In the genomic region with DNA sequence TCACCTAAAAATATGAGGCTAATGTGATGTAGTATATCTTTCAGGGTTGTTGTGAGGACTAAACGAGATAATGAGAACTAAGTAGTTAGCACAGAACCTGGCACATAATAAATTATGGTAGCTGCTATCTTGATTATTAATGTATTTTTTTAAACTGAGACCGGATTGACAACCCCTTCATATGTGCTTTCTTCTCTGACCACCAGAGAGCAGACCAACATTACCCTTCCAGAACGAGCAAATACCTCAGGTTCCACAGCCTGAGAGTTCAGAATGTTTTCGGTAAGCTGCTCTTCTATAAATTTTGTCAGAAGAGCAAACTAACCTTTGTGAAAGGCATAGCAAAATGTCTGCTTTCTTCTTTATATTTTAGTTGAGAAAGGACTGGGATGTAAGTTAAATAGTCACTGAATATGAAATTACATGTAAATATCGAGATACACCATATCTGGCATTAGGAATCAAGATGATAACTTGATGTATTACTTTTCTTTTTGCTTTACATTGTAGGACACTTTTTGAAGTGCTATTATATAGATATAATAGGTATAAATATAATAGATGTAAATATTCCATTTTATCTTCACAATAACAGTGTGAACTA, we compare ENCODE assay signal across 8 cellular contexts. TPM values are rescaled to one million over a fixed set of nuclear protein-coding genes. Genes with fewer than 3 reads are reported as not detected.
A peak's percentile ranks its signal among the peaks of the same experiment; 100 is the strongest.
DNase-seq lines count a peak whose midpoint lies in the region; ATAC-seq and TF ChIP-seq lines count a peak whose summit lies in the region.

No MANE protein-coding gene starts in this region.

- no peaks in the 10 kb centered on the region for H3K36me3 Mint-ChIP-seq in central memory CD8-positive, alpha-beta T cell (ENCODE audit: insufficient read depth)

- POLR2A ChIA-PET in Panc1 (lab: Charles Lee) = no interaction called here

- H3K36me3 ChIP-seq in heart left ventricle (no peaks in the 10 kb centered on the region), Panc1 (ENCODE audit: control insufficient read depth, insufficient read depth, low read length) (no peaks in the 10 kb centered on the region)

- H3K27me3 Mint-ChIP-seq in central memory CD8-positive, alpha-beta T cell = peaks cover 33% of the 10 kb centered on the region

- TF ChIP-seq POLR2A in heart left ventricle (IDR thresholded peaks at IDR 0.05) = no peak

- H3K27me3 ChIP-seq in heart left ventricle = peaks cover 0 to 8% (median 0%) of the 10 kb centered on the region in 9 donors
- no peaks in the 10 kb centered on the region for H3K27me3 ChIP-seq in right cardiac atrium (ENCODE audit: control insufficient read depth, insufficient read depth)
- 0 out of 2 replicates have a peak, but pooled peaks cover 3% of the 10 kb centered on the region for H3K27me3 ChIP-seq in Panc1 (ENCODE audit: control insufficient read depth, insufficient read depth, low read length)

- H3K9me3 ChIP-seq in heart left ventricle (no peaks in the 10 kb centered on the region), right cardiac atrium (ENCODE audit: control insufficient read depth, low read length) (no peaks in the 10 kb centered on the region), Panc1 (ENCODE audit: control insufficient read depth, insufficient read depth, low read depth, low read length) (no peaks in the 10 kb centered on the region)

- H3K4me3 Mint-ChIP-seq in central memory CD8-positive, alpha-beta T cell = no peak overlapping the region

- H3K9me3 Mint-ChIP-seq in central memory CD8-positive, alpha-beta T cell = no peaks in the 10 kb centered on the region

- intact Hi-C loops in heart left ventricle (cut with DNase I) (loop anchor here in 1 of 10 donors (5.0 kb wide), 1 partner anchor 319 kb away; no protein-coding TSS in a partner anchor), right cardiac atrium (cut with DNase I) (no loop called here), Panc1 (cut with micrococcal nuclease; ENCODE audit: unreplicated experiment) (loop anchor here (2.0 to 5.0 kb wide), 2 partner anchors 69 to 312 kb away; no protein-coding TSS in a partner anchor)

- TF ChIP-seq CTCF in heart left ventricle (IDR thresholded peaks at IDR 0.05) = peak; percentile 21 to 60 (median 41)
- TF ChIP-seq CTCF in Panc1 (IDR thresholded peaks at IDR 0.05) = peak; percentile 71

- no peak overlapping the region for H3K27ac Mint-ChIP-seq in central memory CD8-positive, alpha-beta T cell (ENCODE audit: low read depth)

- no TSS peak for BruUV-seq in Panc1 (replicated peaks; lab: Mats Ljungman, UMichigan)

- H3K4me3 ChIP-seq in heart left ventricle (no peak overlapping the region), right cardiac atrium (ENCODE audit: low read length) (no peak overlapping the region), Panc1 (ENCODE audit: low read depth in 2 of 2, low read length in 2 of 2) (no peak overlapping the region)

- ATAC-seq in heart left ventricle (peak in 2 of 4 donors; percentile 46 to 60), right cardiac atrium (no peak), HG03045 (IDR thresholded peaks at IDR 0.05; ENCODE audit: unreplicated experiment) (peak; percentile 44), Panc1 (peak; percentile 86), GM21529 (IDR thresholded peaks at IDR 0.05; ENCODE audit: unreplicated experiment) (no peak), HG02973 (IDR thresholded peaks at IDR 0.05; ENCODE audit: unreplicated experiment) (no peak)
- peak; percentile 71 for ATAC-seq in central memory CD8-positive, alpha-beta T cell (replicated peaks; ENCODE audit: extremely low read depth, poor library complexity, severe bottlenecking)

- H3K27ac ChIP-seq in heart left ventricle (no peak overlapping the region), right cardiac atrium (ENCODE audit: low read length) (no peak overlapping the region), Panc1 (ENCODE audit: low read length) (no peak overlapping the region)

- peaks cover 0 to 22% (median 4%) of the 10 kb centered on the region in 12 donors for H3K4me1 ChIP-seq in heart left ventricle
- H3K4me1 ChIP-seq in right cardiac atrium (ENCODE audit: control insufficient read depth, insufficient read depth, low read length) = no peaks in the 10 kb centered on the region
- H3K4me1 ChIP-seq in Panc1 (ENCODE audit: control insufficient read depth, insufficient read depth, low read length) = no peaks in the 10 kb centered on the region

- DNase-seq in heart left ventricle (no peak), right cardiac atrium (no peak), Panc1 (ENCODE audit: low read depth, low spot score) (no peak), medulla oblongata (ENCODE audit: extremely low spot score) (peak; percentile 60)
- DNase-seq in central memory CD8-positive, alpha-beta T cell (ENCODE audit: low spot score in 2 of 2) = peak in 1 of 2 donors; percentile 38

- in situ Hi-C loops in Panc1 (cut with HindIII; ENCODE audit: low pct_unique_long_range_greater_than_20kb, low sequenced_read_pairs) = no loop called here

- CTCF ChIA-PET in Panc1 (lab: Charles Lee) = interaction anchor here (0.5 to 1.7 kb wide), 4 partner anchors 87 to 528 kb away, joined by 3 to 7 read pairs (median 6); no protein-coding TSS in a partner anchor

- peaks cover 15% of the 10 kb centered on the region for H3K4me1 Mint-ChIP-seq in central memory CD8-positive, alpha-beta T cell

- 31 to 44% (median 35%) methylated on average over 5 of the region's 5 CpGs for WGBS in heart left ventricle, 4 donors
- WGBS in right cardiac atrium = 36% methylated on average over 5 of the region's 5 CpGs

RNA-seq across cellular contexts. Expression of gene BPGM, which starts 13.6 kb away (rescaled TPM):
- total RNA-seq in heart left ventricle (10 to 100 TPM; 12.3 to 17.8 (median 14.9) TPM), right cardiac atrium (10 to 100 TPM; 12.9 to 18.2 (median 14.3) TPM), Panc1 (2021; ENCODE audit: unreplicated experiment) (10.7 TPM)
- polyA plus RNA-seq in heart left ventricle (10 to 100 TPM; 15.4 to 26.0 TPM), right cardiac atrium (16.7 TPM)
- polyA plus RNA-seq in Panc1 (2012; ENCODE audit: insufficient read length) = 8.6 TPM

Comparison
In these comparisons a context has a peak if more than half of its experiments do, and no peak if none do; other contexts are left out.
1. ATAC-seq: peak in HG03045 (single experiment), Panc1 (single experiment) and central memory CD8-positive, alpha-beta T cell (single experiment); none in right cardiac atrium (0 of 2), GM21529 (single experiment) and HG02973 (single experiment).